ENCODE assay signal across 20 cellular contexts in the genomic region with DNA sequence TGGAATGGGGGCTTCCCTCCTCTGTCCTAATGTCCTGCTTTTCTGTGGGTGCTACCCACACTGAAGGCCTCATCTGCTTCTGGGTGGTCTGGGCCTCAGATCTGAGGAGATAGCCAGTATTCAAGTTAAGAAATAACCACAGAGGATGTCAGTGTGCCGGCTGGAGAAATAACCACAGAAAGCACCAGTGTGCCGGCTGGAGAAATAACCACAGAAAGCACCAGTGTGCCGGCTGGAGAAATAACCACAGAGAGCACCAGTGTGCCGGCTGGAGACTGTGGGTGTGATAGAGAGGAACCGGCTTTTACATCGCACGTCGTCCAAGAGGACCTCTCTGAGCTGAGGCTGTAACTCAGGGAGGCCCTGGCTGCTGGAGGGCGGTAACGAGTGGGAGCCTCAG.
"Had no signal": no experiment of that assay in that cellular context is flagged by ENCODE, and none has a peak within 500 bp of the region (broad histone marks: within the 10 kb centered on the region; RNA-seq: fewer than 3 reads in every experiment).

No MANE protein-coding gene starts in this region.

- H3K9me3 Mint-ChIP-seq: naive B cell; nephron progenitor cell; stimulated activated effector memory CD8-positive, alpha-beta T cell treated with anti-CD3 and anti-CD28 coated beads, Interleukin-12 subunit alpha, Interleukin-12 subunit beta, amount 100 ng/mL, for 72 hours; type B pancreatic cell had no signal

- H3K27me3 ChIP-seq: dorsolateral prefrontal cortex, heart left ventricle, ovary, right atrium auricular region, thyroid gland had no signal

- H3K36me3 ChIP-seq: heart left ventricle, ovary, right atrium auricular region, suprapubic skin, thyroid gland had no signal

- ATAC-seq: heart left ventricle; left colon; stimulated activated naive CD8-positive, alpha-beta T cell treated with anti-CD3 and anti-CD28 coated beads, Interleukin-15, Interleukin-2, amounts not matched to agents 100 U/mL and 50 U/mL, for 24 hours had no signal

- H3K27ac ChIP-seq: heart left ventricle, ovary, right atrium auricular region, suprapubic skin, thyroid gland had no signal

- H3K4me3 Mint-ChIP-seq: naive B cell; nephron progenitor cell; stimulated activated effector memory CD8-positive, alpha-beta T cell treated with anti-CD3 and anti-CD28 coated beads, Interleukin-12 subunit alpha, Interleukin-12 subunit beta, amount 100 ng/mL, for 72 hours; type B pancreatic cell had no signal

- H3K4me1 Mint-ChIP-seq: stimulated activated effector memory CD8-positive, alpha-beta T cell treated with anti-CD3 and anti-CD28 coated beads, Interleukin-12 subunit alpha, Interleukin-12 subunit beta, amount 100 ng/mL, for 72 hours had no signal

- DNase-seq: cortex of kidney; dorsolateral prefrontal cortex; effector CD8-positive, alpha-beta T cell; foreskin melanocyte; heart left ventricle; hippocampal formation; left colon; mesendoderm; naive B cell; nephron progenitor cell; ovary; small intestine; stimulated activated CD4-positive, alpha-beta T cell treated with anti-CD3 and anti-CD28 coated beads, Interleukin-12 subunit alpha, Interleukin-12 subunit beta, amount 100 ng/mL, for 4 hours; stimulated activated CD8-positive, alpha-beta memory T cell treated with anti-CD3 and anti-CD28 coated beads, Interleukin-4, amount 100 ng/mL, for 48 hours; stimulated activated naive CD8-positive, alpha-beta T cell treated with anti-CD3 and anti-CD28 coated beads, Interleukin-15, Interleukin-2, amounts not matched to agents 100 U/mL and 50 U/mL, for 24 hours; thyroid gland had no signal

- H3K27ac Mint-ChIP-seq: stimulated activated effector memory CD8-positive, alpha-beta T cell treated with anti-CD3 and anti-CD28 coated beads, Interleukin-12 subunit alpha, Interleukin-12 subunit beta, amount 100 ng/mL, for 72 hours; type B pancreatic cell had no signal

- H3K4me3 ChIP-seq: dorsolateral prefrontal cortex, heart left ventricle, ovary, right atrium auricular region, suprapubic skin, thyroid gland had no signal

- H3K36me3 Mint-ChIP-seq: naive B cell; stimulated activated effector memory CD8-positive, alpha-beta T cell treated with anti-CD3 and anti-CD28 coated beads, Interleukin-12 subunit alpha, Interleukin-12 subunit beta, amount 100 ng/mL, for 72 hours; type B pancreatic cell had no signal

- H3K9me3 ChIP-seq: heart left ventricle, ovary, right atrium auricular region, suprapubic skin, thyroid gland had no signal

- H3K4me1 ChIP-seq: heart left ventricle, right atrium auricular region, suprapubic skin, thyroid gland had no signal
